14 cellular contexts compared by ENCODE assay signal in the genomic region with DNA sequence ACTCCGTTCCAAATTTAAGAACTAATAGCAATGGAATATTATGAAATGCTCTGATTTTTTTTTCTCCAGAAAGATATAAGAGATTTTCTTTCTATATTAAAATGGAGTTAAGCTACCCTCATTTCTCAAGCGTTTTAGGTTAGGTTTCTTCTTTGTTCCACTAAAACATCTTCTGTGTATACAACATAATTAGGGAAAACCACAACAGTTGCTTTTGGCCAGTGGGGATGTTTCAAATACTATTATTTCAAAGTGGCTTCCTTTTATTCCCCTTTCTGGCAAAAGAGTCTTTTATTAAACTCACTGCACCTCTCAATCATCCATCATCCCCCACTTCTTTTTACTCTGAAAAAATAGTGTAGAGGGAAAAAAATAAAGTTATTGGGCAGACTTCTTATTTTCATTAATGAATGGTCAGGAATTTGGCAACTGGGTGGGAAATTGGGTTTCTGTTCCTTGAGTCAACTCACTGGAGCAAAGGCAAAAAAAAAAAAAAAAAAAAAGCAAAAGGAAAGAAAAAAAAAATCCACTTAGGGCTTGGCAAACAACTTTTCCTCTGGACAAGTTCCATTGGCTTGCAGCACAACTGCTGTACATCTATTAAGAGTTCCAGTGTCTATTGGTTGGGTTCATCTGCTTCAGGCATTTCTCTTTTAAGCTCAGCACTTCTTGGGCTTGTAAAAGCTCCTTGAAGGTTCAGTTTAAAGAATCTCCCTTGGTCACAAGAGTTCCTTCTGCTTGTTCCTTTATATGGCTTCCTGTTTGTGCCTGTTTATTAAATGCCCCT.
DNase-seq lines count a peak whose midpoint lies in the region; ATAC-seq and TF ChIP-seq lines count a peak whose summit lies in the region.
"Had no signal": no experiment of that assay in that cellular context is flagged by ENCODE, and none has a peak within 500 bp of the region (broad histone marks: within the 10 kb centered on the region; RNA-seq: fewer than 3 reads in every experiment).

No MANE protein-coding gene starts in this region.

- peaks cover 2% of the 10 kb centered on the region for H3K9me3 Mint-ChIP-seq in activated naive CD8-positive, alpha-beta T cell treated with anti-CD3 and anti-CD28 coated beads for 36 hours

- H3K4me3 Mint-ChIP-seq in activated naive CD8-positive, alpha-beta T cell treated with anti-CD3 and anti-CD28 coated beads for 36 hours: no peak overlapping the region
- H3K4me3 Mint-ChIP-seq: CD4-positive, alpha-beta T cell; endodermal cell; IgD-negative memory B cell had no signal

- H3K27ac Mint-ChIP-seq in activated naive CD8-positive, alpha-beta T cell treated with anti-CD3 and anti-CD28 coated beads for 36 hours: no peak overlapping the region
- H3K27ac Mint-ChIP-seq: CD4-positive, alpha-beta T cell; endodermal cell; IgD-negative memory B cell had no signal

- TF ChIP-seq CTCF in AG09319 (IDR thresholded peaks at IDR 0.05; ENCODE audit: low read depth, low read length): no peak
- no peak for TF ChIP-seq CTCF in choroid plexus epithelial cell (conservative IDR thresholded peaks at IDR 0.05; ENCODE audit: low read depth, low read length)

- no peak for ATAC-seq in GM19324 (IDR thresholded peaks at IDR 0.05; ENCODE audit: low FRiP score, unreplicated experiment)

- H3K36me3 Mint-ChIP-seq in activated naive CD8-positive, alpha-beta T cell treated with anti-CD3 and anti-CD28 coated beads for 36 hours: peaks cover 4% of the 10 kb centered on the region
- H3K36me3 Mint-ChIP-seq: IgD-negative memory B cell had no signal

- peaks cover 7% of the 10 kb centered on the region for H3K4me1 Mint-ChIP-seq in activated naive CD8-positive, alpha-beta T cell treated with anti-CD3 and anti-CD28 coated beads for 36 hours
- H3K4me1 Mint-ChIP-seq: IgD-negative memory B cell had no signal

- H3K4me3 ChIP-seq in choroid plexus epithelial cell (ENCODE audit: low read depth, low read length): no peak overlapping the region
- H3K4me3 ChIP-seq: vagina had no signal

- DNase-seq in AG09319 (ENCODE audit: extremely low read depth, low read depth) (peak; percentile 62), HCEC 1CT (peak; percentile 25), choroid plexus epithelial cell (ENCODE audit: low read depth) (peak; percentile 65), myocyte (ENCODE audit: low read depth) (peak; percentile 50), NCI-H748 treated with DMSO at 0.1 percent for 48 hours (lab: John Stamatoyannopoulos, UW) (no peak), DMS114 treated with DMSO at 0.1 percent for 48 hours (lab: John Stamatoyannopoulos, UW; ENCODE audit: unreplicated experiment) (no peak)
- DNase-seq in activated naive CD8-positive, alpha-beta T cell treated with anti-CD3 and anti-CD28 coated beads for 36 hours: no peak
- DNase-seq: activated T-cell treated with anti-CD3 and anti-CD28 coated beads for 4 hours; CD4-positive, alpha-beta T cell; endodermal cell; NCI-H2081 treated with DMSO at 0.1 percent for 48 hours had no signal

- no peaks in the 10 kb centered on the region for H3K27me3 Mint-ChIP-seq in activated naive CD8-positive, alpha-beta T cell treated with anti-CD3 and anti-CD28 coated beads for 36 hours
- H3K27me3 Mint-ChIP-seq: CD4-positive, alpha-beta T cell; IgD-negative memory B cell had no signal

Comparison
In these comparisons a context has a peak if more than half of its experiments do, and no peak if none do; other contexts are left out.
1. DNase-seq: peak in AG09319 (single experiment), HCEC 1CT (single experiment), choroid plexus epithelial cell (single experiment) and myocyte (single experiment); none in NCI-H748 treated with DMSO at 0.1 percent for 48 hours (single experiment), activated naive CD8-positive, alpha-beta T cell treated with anti-CD3 and anti-CD28 coated beads for 36 hours (single experiment) and DMS114 treated with DMSO at 0.1 percent for 48 hours (single experiment).